14 cellular contexts compared by ENCODE assay signal in genomic region chr14:91299483-91300115, GRCh38. TPM values are rescaled to one million over a fixed set of nuclear protein-coding genes. Genes with fewer than 3 reads are reported as not detected.
DNase-seq lines count a peak whose midpoint lies in the region; ATAC-seq and TF ChIP-seq lines count a peak whose summit lies in the region.
"Had no signal": no experiment of that assay in that cellular context is flagged by ENCODE, and none has a peak within 500 bp of the region (broad histone marks: within the 10 kb centered on the region; RNA-seq: fewer than 3 reads in every experiment).

No MANE protein-coding gene starts in this region.

- intact Hi-C loops in activated B cell treated with CpG ODN at 0.5 μM for 24 hours (cut with micrococcal nuclease), result no loop called here

- no peaks in the 10 kb centered on the region for H3K79me2 ChIP-seq in osteoblast (ENCODE audit: insufficient read depth, low read length)

- no peak for TF ChIP-seq CTCF in activated B cell treated with CpG ODN at 0.5 μM for 24 hours (IDR thresholded peaks at IDR 0.05)
- TF ChIP-seq CTCF in osteoblast (IDR thresholded peaks at IDR 0.05; ENCODE audit: extremely low read depth, low read depth, low read length), result no peak

- H3K9me3 ChIP-seq in osteoblast (ENCODE audit: low read depth, low read length), result no peaks in the 10 kb centered on the region
- H3K9me3 ChIP-seq: SJCRH30, thyroid gland had no signal

- no peaks in the 10 kb centered on the region for H3K36me3 ChIP-seq in osteoblast (ENCODE audit: insufficient read depth, low read length)
- H3K36me3 ChIP-seq: SJCRH30, thyroid gland had no signal

- no peaks in the 10 kb centered on the region for H3K27me3 Mint-ChIP-seq in activated B cell treated with CpG ODN at 0.5 μM for 24 hours

- no peak overlapping the region for H3K4me3 Mint-ChIP-seq in activated B cell treated with CpG ODN at 0.5 μM for 24 hours

- peak overlapping the region; percentile 9 for H3K27ac Mint-ChIP-seq in activated B cell treated with CpG ODN at 0.5 μM for 24 hours

- POLR2A ChIA-PET in activated B cell treated with CpG ODN at 0.5 μM for 24 hours (lab: Charles Lee), result no interaction called here

- peaks cover 89% of the 10 kb centered on the region for H3K36me3 Mint-ChIP-seq in activated B cell treated with CpG ODN at 0.5 μM for 24 hours (ENCODE audit: low read depth)

- ATAC-seq in activated B cell treated with CpG ODN at 0.5 μM for 24 hours (ENCODE audit: low read depth) (no peak), HG03342 (IDR thresholded peaks at IDR 0.05; ENCODE audit: unreplicated experiment) (no peak), HG03280 (IDR thresholded peaks at IDR 0.05; ENCODE audit: unreplicated experiment) (no peak)

- H2AFZ ChIP-seq in osteoblast (ENCODE audit: low read length), result no peak overlapping the region

- CTCF ChIA-PET in activated B cell treated with CpG ODN at 0.5 μM for 24 hours (lab: Charles Lee), result interaction anchor here (1.7 kb wide), 1 partner anchor 12 kb away, joined by 4 read pairs; no protein-coding TSS in a partner anchor

- H3K27ac ChIP-seq in osteoblast (ENCODE audit: low read depth, low read length), result no peak overlapping the region
- H3K27ac ChIP-seq: dorsolateral prefrontal cortex, SJCRH30, thyroid gland had no signal

- no peaks in the 10 kb centered on the region for H3K9me3 Mint-ChIP-seq in activated B cell treated with CpG ODN at 0.5 μM for 24 hours

- H3K4me1 Mint-ChIP-seq in activated B cell treated with CpG ODN at 0.5 μM for 24 hours, result peaks cover 15% of the 10 kb centered on the region

- no peak overlapping the region for H3K4me3 ChIP-seq in osteoblast (ENCODE audit: insufficient read depth, low read length)
- H3K4me3 ChIP-seq: dorsolateral prefrontal cortex, SJCRH30, thyroid gland had no signal

- peaks cover 6% of the 10 kb centered on the region for H3K27me3 ChIP-seq in osteoblast (ENCODE audit: insufficient read depth, low read length)
- H3K27me3 ChIP-seq: dorsolateral prefrontal cortex, SJCRH30, thyroid gland had no signal

- DNase-seq in NCI-H2196 (lab: John Stamatoyannopoulos, UW; ENCODE audit: unreplicated experiment) (peak; percentile 5), NCI-H2196 treated with DMSO at 0.1 percent for 48 hours (lab: John Stamatoyannopoulos, UW; ENCODE audit: unreplicated experiment) (no peak), NCI-H1105 treated with DMSO at 0.1 percent for 48 hours (lab: John Stamatoyannopoulos, UW) (peak; percentile 61), activated B cell treated with CpG ODN at 0.5 μM for 24 hours (no peak), osteoblast (ENCODE audit: insufficient read length, low spot score, missing footprints) (peak; percentile 73), NCI-H1436 (lab: John Stamatoyannopoulos, UW) (no peak)
- DNase-seq: aorta, dorsolateral prefrontal cortex, foreskin melanocyte, Kasumi-1, SJCRH30, thyroid gland had no signal

- H3K4me1 ChIP-seq in osteoblast (ENCODE audit: insufficient read depth, low read length), result no peaks in the 10 kb centered on the region
- H3K4me1 ChIP-seq: SJCRH30, thyroid gland had no signal

- no peak overlapping the region for H3K4me2 ChIP-seq in osteoblast (ENCODE audit: insufficient read depth, low read length)

- H4K20me1 ChIP-seq in osteoblast (ENCODE audit: insufficient read depth, low read length), result no peaks in the 10 kb centered on the region

RNA-seq across cellular contexts. Expression of gene GPR68, which starts 55.1 kb away (rescaled TPM):
- total RNA-seq in activated B cell treated with CpG ODN at 0.5 μM for 24 hours (1.4 and 1.8 TPM in 2 replicates), osteoblast (8.0 and 8.5 TPM in 2 replicates)
- total RNA-seq: SJCRH30 had no signal

Comparison
In these comparisons a context has a peak if more than half of its experiments do, and no peak if none do; other contexts are left out.
1. DNase-seq: peak in NCI-H2196 (single experiment), NCI-H1105 treated with DMSO at 0.1 percent for 48 hours (single experiment) and osteoblast (single experiment); none in NCI-H2196 treated with DMSO at 0.1 percent for 48 hours (single experiment), activated B cell treated with CpG ODN at 0.5 μM for 24 hours (single experiment) and NCI-H1436 (single experiment).